In the genomic region with DNA sequence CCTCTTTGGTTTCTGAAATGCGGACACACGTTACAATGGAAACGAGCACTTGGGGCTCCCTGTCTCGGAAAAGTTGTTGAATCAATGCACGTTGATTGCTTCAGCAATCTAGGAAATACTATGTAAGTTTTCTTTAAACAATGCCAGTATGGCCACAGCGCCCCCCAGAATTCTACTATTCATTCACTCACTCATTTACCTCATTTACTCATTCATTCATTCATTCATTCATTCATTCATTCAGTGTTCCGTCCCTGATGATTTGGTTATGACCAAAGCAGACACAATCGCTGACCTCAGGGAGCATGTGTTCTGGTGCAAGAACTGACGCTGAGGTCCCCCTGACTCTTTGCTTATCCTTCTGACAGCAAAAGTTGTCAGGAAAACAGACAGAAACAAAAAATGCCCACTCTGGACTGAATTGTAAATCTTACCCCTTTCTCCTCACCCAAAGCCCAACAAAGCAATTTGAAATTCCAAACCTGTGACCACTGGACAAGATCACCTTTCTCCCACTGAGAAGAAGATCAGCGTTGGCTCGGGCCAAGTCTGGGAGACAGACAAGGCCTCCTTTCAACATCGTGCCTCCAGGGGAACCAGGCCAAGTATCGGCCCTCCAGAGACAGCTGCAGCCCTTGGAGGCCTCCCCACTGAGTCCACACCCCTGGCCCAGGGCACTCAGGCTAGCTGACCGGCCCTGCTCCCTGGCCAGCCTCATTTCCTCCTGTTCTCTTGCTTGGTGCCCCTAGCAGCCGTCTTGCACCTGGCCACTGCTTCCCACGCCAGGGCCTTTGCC, we compare ENCODE assay signal across 1 cellular context.
A peak's percentile ranks its signal among the peaks of the same experiment; 100 is the strongest.
TF ChIP-seq lines count a peak whose summit lies in the region.

No MANE protein-coding gene starts in this region.

TF ChIP-seq in GM12878, 131 proteins besides CTCF, POLR2A, EP300 and RAD21:
- TF ChIP-seq ZNF24 (IDR thresholded peaks at IDR 0.05) (peak; percentile 78), IKZF2 (IDR thresholded peaks at IDR 0.05) (no peak)
TF ChIP-seq in GM12878: peak in this region for 1.
